Comparison of ENCODE assay signal across 1 cellular context in the genomic region with DNA sequence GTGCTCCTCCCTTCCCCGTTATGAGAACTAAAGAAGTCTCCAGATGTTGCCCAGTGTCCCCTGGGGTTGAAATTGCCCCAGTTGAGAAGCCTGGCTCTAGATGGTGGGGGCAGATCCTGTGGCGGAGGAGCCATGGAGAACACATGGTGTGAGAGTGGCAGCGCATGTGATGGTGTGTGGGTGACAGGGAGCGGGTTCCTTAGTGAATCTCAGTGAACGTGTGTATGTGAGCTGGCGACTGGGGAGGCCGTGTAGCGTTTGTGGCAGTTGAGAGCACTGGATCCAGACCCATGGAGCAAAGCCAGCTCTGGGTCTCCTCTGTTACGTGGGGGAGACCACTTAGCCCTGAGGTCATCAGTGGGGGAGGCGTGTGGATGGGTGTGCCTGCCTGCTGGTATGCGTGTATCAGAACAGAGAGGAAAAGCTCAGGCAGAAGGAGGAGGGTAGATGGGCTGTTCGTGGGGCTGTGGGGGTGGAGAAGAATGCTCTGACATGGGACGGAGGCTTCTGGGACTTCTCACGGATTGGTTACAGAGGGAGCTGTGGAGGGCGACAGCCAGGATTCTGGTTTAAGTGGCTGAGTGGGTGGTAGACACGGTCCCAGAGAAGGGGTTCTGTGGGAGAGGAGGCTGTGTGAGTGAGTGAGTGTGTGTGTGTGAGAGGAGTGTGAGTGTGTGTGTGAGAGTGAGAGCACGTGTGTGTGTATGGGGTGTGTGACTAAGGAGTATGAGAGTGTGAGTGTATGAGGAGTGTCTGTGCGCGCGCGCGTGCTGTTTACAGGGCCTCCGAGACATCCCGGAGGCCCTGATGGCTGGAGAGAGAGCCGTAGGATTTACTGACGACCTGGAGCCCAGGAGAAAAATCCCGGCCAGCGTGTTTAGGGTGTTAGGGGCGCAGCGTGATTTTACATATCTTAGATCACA.
TF ChIP-seq lines count a peak whose summit lies in the region.

No MANE protein-coding gene starts in this region.

TF ChIP-seq in IMR-90, 13 proteins besides CTCF, POLR2A, EP300 and RAD21 (continued from another document):
- TF ChIP-seq, protein P1, sequence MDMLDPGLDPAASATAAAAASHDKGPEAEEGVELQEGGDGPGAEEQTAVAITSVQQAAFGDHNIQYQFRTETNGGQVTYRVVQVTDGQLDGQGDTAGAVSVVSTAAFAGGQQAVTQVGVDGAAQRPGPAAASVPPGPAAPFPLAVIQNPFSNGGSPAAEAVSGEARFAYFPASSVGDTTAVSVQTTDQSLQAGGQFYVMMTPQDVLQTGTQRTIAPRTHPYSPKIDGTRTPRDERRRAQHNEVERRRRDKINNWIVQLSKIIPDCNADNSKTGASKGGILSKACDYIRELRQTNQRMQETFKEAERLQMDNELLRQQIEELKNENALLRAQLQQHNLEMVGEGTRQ (IDR thresholded peaks at IDR 0.05; ENCODE audit: low read depth, low read length) = 0 out of 2 replicates have a peak, but pooled peaks have one; percentile 21
- TF ChIP-seq MAZ (IDR thresholded peaks at IDR 0.05; ENCODE audit: borderline replicate concordance, low read depth, low read length) = peak; percentile 44; the same call in 1 of the 2 replicates
